Comparison of ENCODE assay signal across 31 cellular contexts in the genomic region with DNA sequence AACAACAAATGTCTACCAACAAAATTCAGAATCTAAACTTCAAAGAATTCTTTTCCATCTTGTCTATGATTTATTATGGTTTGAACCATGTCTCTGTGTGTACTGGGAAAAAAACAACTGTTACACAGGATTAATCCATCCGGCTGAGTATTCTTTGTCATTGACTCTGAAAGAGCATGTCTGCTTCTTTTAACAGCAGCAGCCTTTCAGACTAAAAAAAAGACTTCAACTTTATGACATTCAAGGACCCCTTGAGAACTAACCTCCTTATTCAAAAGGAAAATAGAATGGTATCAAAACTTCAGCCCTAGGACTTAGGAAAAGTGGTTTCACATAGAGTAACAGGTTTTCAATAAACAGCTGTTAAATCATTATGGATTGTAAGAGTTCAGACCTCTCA.
"Had no signal": no experiment of that assay in that cellular context is flagged by ENCODE, and none has a peak within 500 bp of the region (broad histone marks: within the 10 kb centered on the region; RNA-seq: fewer than 3 reads in every experiment).

No MANE protein-coding gene starts in this region.

- H3K4me2 ChIP-seq: hepatocyte had no signal

- H3K27ac Mint-ChIP-seq: activated CD4-positive, alpha-beta T cell treated with anti-CD3 and anti-CD28 coated beads, Interleukin-2, amount 10 ng/mL, durations not matched to agents 7 days and 5 days; activated CD8-positive, alpha-beta T cell treated with anti-CD3 and anti-CD28 coated beads for 36 hours; activated T-helper 17 cell treated with anti-CD3 and anti-CD28 coated beads, Interleukin-2, amount 50 U/mL, for 72 hours; stimulated activated naive B cell treated with anti-CD40 and anti-IgM and Interleukin-4, amounts not matched to agents 10 μg/mL and 1 μg/mL and 100 μg/mL, for 72 hours; T-helper 17 cell had no signal

- H3K27ac ChIP-seq: epithelial cell of prostate, esophagus squamous epithelium, hepatocyte, pancreas, prostate gland, stomach, thyroid gland, upper lobe of right lung had no signal

- H3K27me3 Mint-ChIP-seq: activated CD4-positive, alpha-beta T cell treated with anti-CD3 and anti-CD28 coated beads, Interleukin-2, amount 10 ng/mL, durations not matched to agents 7 days and 5 days; activated CD8-positive, alpha-beta T cell treated with anti-CD3 and anti-CD28 coated beads for 36 hours; activated T-helper 17 cell treated with anti-CD3 and anti-CD28 coated beads, Interleukin-2, amount 50 U/mL, for 72 hours; naive thymus-derived CD8-positive, alpha-beta T cell; stimulated activated naive B cell treated with anti-CD40 and anti-IgM and Interleukin-4, amounts not matched to agents 10 μg/mL and 1 μg/mL and 100 μg/mL, for 72 hours; T-helper 17 cell had no signal

- H3K9me3 ChIP-seq: esophagus squamous epithelium, pancreas, prostate gland, stomach, thyroid gland, upper lobe of right lung had no signal

- H3K4me1 ChIP-seq: pancreas, prostate gland, upper lobe of right lung had no signal

- DNase-seq: activated CD4-positive, alpha-beta T cell treated with anti-CD3 and anti-CD28 coated beads for 1 hour; activated CD4-positive, alpha-beta T cell treated with anti-CD3 and anti-CD28 coated beads, Interleukin-2, amount 10 ng/mL, durations not matched to agents 7 days and 5 days; activated CD8-positive, alpha-beta T cell treated with anti-CD3 and anti-CD28 coated beads for 36 hours; activated gamma-delta T cell treated with Interleukin-2 at 50 U/mL for 16 hours; activated naive CD4-positive, alpha-beta T cell treated with anti-CD3 and anti-CD28 coated beads, Interleukin-2, amount 50 U/mL, for 16 hours; activated T-cell treated with anti-CD3 and anti-CD28 coated beads, Interleukin-2, amount 50 U/mL, for 4 hours; amniotic stem cell; central memory CD4-positive, alpha-beta T cell; dermis blood vessel endothelial cell; effector CD4-positive, alpha-beta T cell; esophagus squamous epithelium; foreskin melanocyte; left cardiac atrium; naive thymus-derived CD8-positive, alpha-beta T cell; pancreas; retina; small intestine; stimulated activated CD4-positive, alpha-beta T cell treated with anti-CD3 and anti-CD28 coated beads, Interleukin-1b, Interleukin-23, amount 100 ng/mL, for 48 hours; stimulated activated CD4-positive, alpha-beta T cell treated with anti-CD3 and anti-CD28 coated beads, Interleukin-4, amount 100 ng/mL, for 4 hours; stimulated activated CD8-positive, alpha-beta memory T cell treated with anti-CD3 and anti-CD28 coated beads, Interleukin-4, amount 100 ng/mL, for 48 hours; stimulated activated naive B cell treated with anti-CD40 and anti-IgM and Interleukin-4, amounts not matched to agents 10 μg/mL and 1 μg/mL and 100 μg/mL, for 72 hours; stomach; T-helper 17 cell; thyroid gland; upper lobe of right lung had no signal

- H3K36me3 ChIP-seq: pancreas, prostate gland, thyroid gland, upper lobe of right lung had no signal

- H3K27me3 ChIP-seq: esophagus squamous epithelium, hepatocyte, pancreas, stomach, thyroid gland, upper lobe of right lung had no signal

- H3K4me3 ChIP-seq: esophagus squamous epithelium, hepatocyte, pancreas, prostate gland, stomach, thyroid gland, upper lobe of right lung had no signal

- H3K4me3 Mint-ChIP-seq: activated CD4-positive, alpha-beta T cell treated with anti-CD3 and anti-CD28 coated beads, Interleukin-2, amount 10 ng/mL, durations not matched to agents 7 days and 5 days; activated CD8-positive, alpha-beta T cell treated with anti-CD3 and anti-CD28 coated beads for 36 hours; activated T-cell treated with anti-CD3 and anti-CD28 coated beads, Interleukin-2, amount 50 U/mL, for 4 hours; activated T-helper 17 cell treated with anti-CD3 and anti-CD28 coated beads, Interleukin-2, amount 50 U/mL, for 72 hours; naive thymus-derived CD8-positive, alpha-beta T cell; stimulated activated naive B cell treated with anti-CD40 and anti-IgM and Interleukin-4, amounts not matched to agents 10 μg/mL and 1 μg/mL and 100 μg/mL, for 72 hours; T-helper 17 cell; WTC11 had no signal

- ATAC-seq: activated CD8-positive, alpha-beta T cell treated with anti-CD3 and anti-CD28 coated beads for 36 hours; activated T-cell treated with anti-CD3 and anti-CD28 coated beads, Interleukin-2, amount 50 U/mL, for 4 hours; activated T-helper 17 cell treated with anti-CD3 and anti-CD28 coated beads, Interleukin-2, amount 50 U/mL, for 72 hours; left cardiac atrium; naive thymus-derived CD8-positive, alpha-beta T cell; pancreas; sciatic nerve; stimulated activated naive B cell treated with anti-CD40 and anti-IgM and Interleukin-4, amounts not matched to agents 10 μg/mL and 1 μg/mL and 100 μg/mL, for 72 hours; T-helper 17 cell; upper lobe of right lung; WTC11 had no signal

- H2AFZ ChIP-seq: hepatocyte had no signal
